1 cellular context compared by ENCODE assay signal in the genomic region with DNA sequence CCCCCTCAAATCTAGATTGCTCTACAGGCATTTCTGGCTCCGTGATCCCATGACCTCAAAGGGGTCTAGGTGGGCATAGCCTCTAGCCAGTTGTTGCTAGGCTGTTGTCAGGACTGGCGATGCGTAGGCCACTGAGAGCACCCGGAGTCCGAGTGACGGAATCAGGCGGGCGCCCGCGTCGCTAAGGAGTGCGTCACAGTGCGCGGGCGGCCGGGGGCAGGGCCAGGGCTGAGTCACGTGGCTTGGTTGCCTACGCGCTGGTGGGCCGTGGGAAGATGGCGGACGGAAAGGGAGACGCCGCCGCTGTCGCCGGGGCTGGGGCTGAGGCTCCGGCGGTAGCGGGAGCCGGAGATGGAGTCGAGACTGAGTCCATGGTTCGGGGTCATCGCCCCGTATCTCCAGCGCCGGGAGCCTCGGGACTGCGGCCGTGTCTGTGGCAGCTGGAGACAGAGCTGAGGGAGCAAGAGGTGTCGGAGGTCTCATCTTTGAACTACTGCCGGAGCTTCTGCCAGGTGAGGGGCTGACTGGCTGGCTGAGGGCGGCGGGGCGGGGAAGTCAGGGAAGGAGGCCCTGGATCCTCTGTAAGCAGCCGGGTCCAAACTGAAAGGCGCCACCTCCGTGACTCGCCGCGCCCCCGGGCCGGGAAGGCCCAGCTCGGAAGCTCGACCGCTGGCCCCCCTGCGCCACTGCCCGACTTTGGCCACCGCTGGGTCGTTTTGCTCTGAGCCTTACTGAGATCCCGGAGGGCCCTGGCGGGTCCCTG.
TF ChIP-seq lines count a peak whose summit lies in the region.

A gene with protein sequence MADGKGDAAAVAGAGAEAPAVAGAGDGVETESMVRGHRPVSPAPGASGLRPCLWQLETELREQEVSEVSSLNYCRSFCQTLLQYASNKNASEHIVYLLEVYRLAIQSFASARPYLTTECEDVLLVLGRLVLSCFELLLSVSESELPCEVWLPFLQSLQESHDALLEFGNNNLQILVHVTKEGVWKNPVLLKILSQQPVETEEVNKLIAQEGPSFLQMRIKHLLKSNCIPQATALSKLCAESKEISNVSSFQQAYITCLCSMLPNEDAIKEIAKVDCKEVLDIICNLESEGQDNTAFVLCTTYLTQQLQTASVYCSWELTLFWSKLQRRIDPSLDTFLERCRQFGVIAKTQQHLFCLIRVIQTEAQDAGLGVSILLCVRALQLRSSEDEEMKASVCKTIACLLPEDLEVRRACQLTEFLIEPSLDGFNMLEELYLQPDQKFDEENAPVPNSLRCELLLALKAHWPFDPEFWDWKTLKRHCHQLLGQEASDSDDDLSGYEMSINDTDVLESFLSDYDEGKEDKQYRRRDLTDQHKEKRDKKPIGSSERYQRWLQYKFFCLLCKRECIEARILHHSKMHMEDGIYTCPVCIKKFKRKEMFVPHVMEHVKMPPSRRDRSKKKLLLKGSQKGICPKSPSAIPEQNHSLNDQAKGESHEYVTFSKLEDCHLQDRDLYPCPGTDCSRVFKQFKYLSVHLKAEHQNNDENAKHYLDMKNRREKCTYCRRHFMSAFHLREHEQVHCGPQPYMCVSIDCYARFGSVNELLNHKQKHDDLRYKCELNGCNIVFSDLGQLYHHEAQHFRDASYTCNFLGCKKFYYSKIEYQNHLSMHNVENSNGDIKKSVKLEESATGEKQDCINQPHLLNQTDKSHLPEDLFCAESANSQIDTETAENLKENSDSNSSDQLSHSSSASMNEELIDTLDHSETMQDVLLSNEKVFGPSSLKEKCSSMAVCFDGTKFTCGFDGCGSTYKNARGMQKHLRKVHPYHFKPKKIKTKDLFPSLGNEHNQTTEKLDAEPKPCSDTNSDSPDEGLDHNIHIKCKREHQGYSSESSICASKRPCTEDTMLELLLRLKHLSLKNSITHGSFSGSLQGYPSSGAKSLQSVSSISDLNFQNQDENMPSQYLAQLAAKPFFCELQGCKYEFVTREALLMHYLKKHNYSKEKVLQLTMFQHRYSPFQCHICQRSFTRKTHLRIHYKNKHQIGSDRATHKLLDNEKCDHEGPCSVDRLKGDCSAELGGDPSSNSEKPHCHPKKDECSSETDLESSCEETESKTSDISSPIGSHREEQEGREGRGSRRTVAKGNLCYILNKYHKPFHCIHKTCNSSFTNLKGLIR (N-terminal part only) (plus strand): TSS at position 263 of the 763 bp plus-strand sequence. CDS start 13 bp downstream, at position 276.

TF ChIP-seq in HepG2, 621 proteins besides CTCF, POLR2A, EP300 and RAD21 (continued from another document and continues in another):
- TF ChIP-seq, protein P1, sequence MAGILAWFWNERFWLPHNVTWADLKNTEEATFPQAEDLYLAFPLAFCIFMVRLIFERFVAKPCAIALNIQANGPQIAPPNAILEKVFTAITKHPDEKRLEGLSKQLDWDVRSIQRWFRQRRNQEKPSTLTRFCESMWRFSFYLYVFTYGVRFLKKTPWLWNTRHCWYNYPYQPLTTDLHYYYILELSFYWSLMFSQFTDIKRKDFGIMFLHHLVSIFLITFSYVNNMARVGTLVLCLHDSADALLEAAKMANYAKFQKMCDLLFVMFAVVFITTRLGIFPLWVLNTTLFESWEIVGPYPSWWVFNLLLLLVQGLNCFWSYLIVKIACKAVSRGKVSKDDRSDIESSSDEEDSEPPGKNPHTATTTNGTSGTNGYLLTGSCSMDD (CRISPR knock-in tag; IDR thresholded peaks at IDR 0.05), result no peak
- TF ChIP-seq FOXJ3 (CRISPR knock-in tag; IDR thresholded peaks at IDR 0.05; ENCODE audit: borderline replicate concordance) (peak; percentile 56; the same call in 1 of the 2 replicates), HOXA7 (CRISPR knock-in tag; IDR thresholded peaks at IDR 0.05) (no peak), SNAPC2 (CRISPR knock-in tag; IDR thresholded peaks at IDR 0.05) (peak; percentile 82; the same call in 1 of the 2 replicates), ZNF12 (CRISPR knock-in tag; IDR thresholded peaks at IDR 0.05) (0 out of 2 replicates have a peak, but pooled peaks have one; percentile 33), NFRKB (IDR thresholded peaks at IDR 0.05) (peak; percentile 38; the same call in 1 of the 2 replicates), SRSF4 (IDR thresholded peaks at IDR 0.05; ENCODE audit: low read depth, low read length, poor library complexity, severe bottlenecking) (no peak), SATB2 (CRISPR knock-in tag; IDR thresholded peaks at IDR 0.05) (no peak), MLLT10 (CRISPR knock-in tag; IDR thresholded peaks at IDR 0.05) (no peak), ZNF879 (CRISPR knock-in tag; IDR thresholded peaks at IDR 0.05) (no peak), NR1H2 (CRISPR knock-in tag; IDR thresholded peaks at IDR 0.05; ENCODE audit: borderline replicate concordance, low read depth) (no peak), NONO (IDR thresholded peaks at IDR 0.05) (no peak), NONO (CRISPR knock-in tag; conservative IDR thresholded peaks at IDR 0.05) (peak; percentile 96), SOX5 (CRISPR knock-in tag; IDR thresholded peaks at IDR 0.05; ENCODE audit: borderline replicate concordance) (no peak; the same call in 1 of the 2 replicates), ZNF674 (CRISPR knock-in tag; IDR thresholded peaks at IDR 0.05; ENCODE audit: low read depth) (no peak), ZMAT3 (CRISPR knock-in tag; conservative IDR thresholded peaks at IDR 0.05) (peak; percentile 60; the same call in 1 of the 2 replicates), MAF1 (CRISPR knock-in tag; IDR thresholded peaks at IDR 0.05; ENCODE audit: borderline replicate concordance) (peak; percentile 89; the same call in 1 of the 2 replicates), PRPF4 (IDR thresholded peaks at IDR 0.05; ENCODE audit: low read depth, low read length, poor library complexity, severe bottlenecking) (no peak), CENPT (CRISPR knock-in tag; IDR thresholded peaks at IDR 0.05; ENCODE audit: low read depth) (0 out of 2 replicates have a peak, but pooled peaks have one; percentile 69), TMF1 (CRISPR knock-in tag; IDR thresholded peaks at IDR 0.05; ENCODE audit: low read depth) (peak; percentile 56; the same call in 1 of the 2 replicates), PCBP2 (optimal IDR thresholded peaks at IDR 0.05; ENCODE audit: low read depth, low read length, poor library complexity, severe bottlenecking) (no peak), ZFP36L1 (CRISPR knock-in tag; IDR thresholded peaks at IDR 0.05) (no peak), SALL2 (CRISPR knock-in tag; IDR thresholded peaks at IDR 0.05) (peak; percentile 84), BCL6 (CRISPR knock-in tag; IDR thresholded peaks at IDR 0.05) (peak; percentile 52; the same call in 1 of the 2 replicates), JUNB (CRISPR knock-in tag; IDR thresholded peaks at IDR 0.05; ENCODE audit: borderline replicate concordance) (no peak), HNRNPK (IDR thresholded peaks at IDR 0.05; ENCODE audit: low read depth, low read length, poor library complexity, severe bottlenecking) (peak; percentile 50), ZNF781 (CRISPR knock-in tag; IDR thresholded peaks at IDR 0.05; ENCODE audit: borderline replicate concordance, not compliant biosample characterization) (peak; percentile 85), ISL2 (CRISPR knock-in tag; IDR thresholded peaks at IDR 0.05) (peak; percentile 75; the same call in 1 of the 2 replicates), ZSCAN30 (CRISPR knock-in tag; IDR thresholded peaks at IDR 0.05) (no peak; the same call in 1 of the 2 replicates), ZNF749 (CRISPR knock-in tag; IDR thresholded peaks at IDR 0.05; ENCODE audit: borderline replicate concordance) (peak; percentile 90; the same call in 1 of the 2 replicates)
- TF ChIP-seq, protein P2, sequence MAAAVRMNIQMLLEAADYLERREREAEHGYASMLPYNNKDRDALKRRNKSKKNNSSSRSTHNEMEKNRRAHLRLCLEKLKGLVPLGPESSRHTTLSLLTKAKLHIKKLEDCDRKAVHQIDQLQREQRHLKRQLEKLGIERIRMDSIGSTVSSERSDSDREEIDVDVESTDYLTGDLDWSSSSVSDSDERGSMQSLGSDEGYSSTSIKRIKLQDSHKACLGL (CRISPR knock-in tag; IDR thresholded peaks at IDR 0.05), result peak; percentile 84
- TF ChIP-seq, protein P3, sequence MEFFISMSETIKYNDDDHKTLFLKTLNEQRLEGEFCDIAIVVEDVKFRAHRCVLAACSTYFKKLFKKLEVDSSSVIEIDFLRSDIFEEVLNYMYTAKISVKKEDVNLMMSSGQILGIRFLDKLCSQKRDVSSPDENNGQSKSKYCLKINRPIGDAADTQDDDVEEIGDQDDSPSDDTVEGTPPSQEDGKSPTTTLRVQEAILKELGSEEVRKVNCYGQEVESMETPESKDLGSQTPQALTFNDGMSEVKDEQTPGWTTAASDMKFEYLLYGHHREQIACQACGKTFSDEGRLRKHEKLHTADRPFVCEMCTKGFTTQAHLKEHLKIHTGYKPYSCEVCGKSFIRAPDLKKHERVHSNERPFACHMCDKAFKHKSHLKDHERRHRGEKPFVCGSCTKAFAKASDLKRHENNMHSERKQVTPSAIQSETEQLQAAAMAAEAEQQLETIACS (CRISPR knock-in tag; IDR thresholded peaks at IDR 0.05), result no peak
- TF ChIP-seq, protein P4, sequence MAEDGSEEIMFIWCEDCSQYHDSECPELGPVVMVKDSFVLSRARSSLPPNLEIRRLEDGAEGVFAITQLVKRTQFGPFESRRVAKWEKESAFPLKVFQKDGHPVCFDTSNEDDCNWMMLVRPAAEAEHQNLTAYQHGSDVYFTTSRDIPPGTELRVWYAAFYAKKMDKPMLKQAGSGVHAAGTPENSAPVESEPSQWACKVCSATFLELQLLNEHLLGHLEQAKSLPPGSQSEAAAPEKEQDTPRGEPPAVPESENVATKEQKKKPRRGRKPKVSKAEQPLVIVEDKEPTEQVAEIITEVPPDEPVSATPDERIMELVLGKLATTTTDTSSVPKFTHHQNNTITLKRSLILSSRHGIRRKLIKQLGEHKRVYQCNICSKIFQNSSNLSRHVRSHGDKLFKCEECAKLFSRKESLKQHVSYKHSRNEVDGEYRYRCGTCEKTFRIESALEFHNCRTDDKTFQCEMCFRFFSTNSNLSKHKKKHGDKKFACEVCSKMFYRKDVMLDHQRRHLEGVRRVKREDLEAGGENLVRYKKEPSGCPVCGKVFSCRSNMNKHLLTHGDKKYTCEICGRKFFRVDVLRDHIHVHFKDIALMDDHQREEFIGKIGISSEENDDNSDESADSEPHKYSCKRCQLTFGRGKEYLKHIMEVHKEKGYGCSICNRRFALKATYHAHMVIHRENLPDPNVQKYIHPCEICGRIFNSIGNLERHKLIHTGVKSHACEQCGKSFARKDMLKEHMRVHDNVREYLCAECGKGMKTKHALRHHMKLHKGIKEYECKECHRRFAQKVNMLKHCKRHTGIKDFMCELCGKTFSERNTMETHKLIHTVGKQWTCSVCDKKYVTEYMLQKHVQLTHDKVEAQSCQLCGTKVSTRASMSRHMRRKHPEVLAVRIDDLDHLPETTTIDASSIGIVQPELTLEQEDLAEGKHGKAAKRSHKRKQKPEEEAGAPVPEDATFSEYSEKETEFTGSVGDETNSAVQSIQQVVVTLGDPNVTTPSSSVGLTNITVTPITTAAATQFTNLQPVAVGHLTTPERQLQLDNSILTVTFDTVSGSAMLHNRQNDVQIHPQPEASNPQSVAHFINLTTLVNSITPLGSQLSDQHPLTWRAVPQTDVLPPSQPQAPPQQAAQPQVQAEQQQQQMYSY (CRISPR knock-in tag; IDR thresholded peaks at IDR 0.05), result no peak
- TF ChIP-seq, protein P5, sequence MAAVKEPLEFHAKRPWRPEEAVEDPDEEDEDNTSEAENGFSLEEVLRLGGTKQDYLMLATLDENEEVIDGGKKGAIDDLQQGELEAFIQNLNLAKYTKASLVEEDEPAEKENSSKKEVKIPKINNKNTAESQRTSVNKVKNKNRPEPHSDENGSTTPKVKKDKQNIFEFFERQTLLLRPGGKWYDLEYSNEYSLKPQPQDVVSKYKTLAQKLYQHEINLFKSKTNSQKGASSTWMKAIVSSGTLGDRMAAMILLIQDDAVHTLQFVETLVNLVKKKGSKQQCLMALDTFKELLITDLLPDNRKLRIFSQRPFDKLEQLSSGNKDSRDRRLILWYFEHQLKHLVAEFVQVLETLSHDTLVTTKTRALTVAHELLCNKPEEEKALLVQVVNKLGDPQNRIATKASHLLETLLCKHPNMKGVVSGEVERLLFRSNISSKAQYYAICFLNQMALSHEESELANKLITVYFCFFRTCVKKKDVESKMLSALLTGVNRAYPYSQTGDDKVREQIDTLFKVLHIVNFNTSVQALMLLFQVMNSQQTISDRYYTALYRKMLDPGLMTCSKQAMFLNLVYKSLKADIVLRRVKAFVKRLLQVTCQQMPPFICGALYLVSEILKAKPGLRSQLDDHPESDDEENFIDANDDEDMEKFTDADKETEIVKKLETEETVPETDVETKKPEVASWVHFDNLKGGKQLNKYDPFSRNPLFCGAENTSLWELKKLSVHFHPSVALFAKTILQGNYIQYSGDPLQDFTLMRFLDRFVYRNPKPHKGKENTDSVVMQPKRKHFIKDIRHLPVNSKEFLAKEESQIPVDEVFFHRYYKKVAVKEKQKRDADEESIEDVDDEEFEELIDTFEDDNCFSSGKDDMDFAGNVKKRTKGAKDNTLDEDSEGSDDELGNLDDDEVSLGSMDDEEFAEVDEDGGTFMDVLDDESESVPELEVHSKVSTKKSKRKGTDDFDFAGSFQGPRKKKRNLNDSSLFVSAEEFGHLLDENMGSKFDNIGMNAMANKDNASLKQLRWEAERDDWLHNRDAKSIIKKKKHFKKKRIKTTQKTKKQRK (IDR thresholded peaks at IDR 0.05; ENCODE audit: low read length), result no peak
- TF ChIP-seq, protein P6, sequence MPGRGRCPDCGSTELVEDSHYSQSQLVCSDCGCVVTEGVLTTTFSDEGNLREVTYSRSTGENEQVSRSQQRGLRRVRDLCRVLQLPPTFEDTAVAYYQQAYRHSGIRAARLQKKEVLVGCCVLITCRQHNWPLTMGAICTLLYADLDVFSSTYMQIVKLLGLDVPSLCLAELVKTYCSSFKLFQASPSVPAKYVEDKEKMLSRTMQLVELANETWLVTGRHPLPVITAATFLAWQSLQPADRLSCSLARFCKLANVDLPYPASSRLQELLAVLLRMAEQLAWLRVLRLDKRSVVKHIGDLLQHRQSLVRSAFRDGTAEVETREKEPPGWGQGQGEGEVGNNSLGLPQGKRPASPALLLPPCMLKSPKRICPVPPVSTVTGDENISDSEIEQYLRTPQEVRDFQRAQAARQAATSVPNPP (CRISPR knock-in tag; IDR thresholded peaks at IDR 0.05), result no peak
- TF ChIP-seq, protein P7, sequence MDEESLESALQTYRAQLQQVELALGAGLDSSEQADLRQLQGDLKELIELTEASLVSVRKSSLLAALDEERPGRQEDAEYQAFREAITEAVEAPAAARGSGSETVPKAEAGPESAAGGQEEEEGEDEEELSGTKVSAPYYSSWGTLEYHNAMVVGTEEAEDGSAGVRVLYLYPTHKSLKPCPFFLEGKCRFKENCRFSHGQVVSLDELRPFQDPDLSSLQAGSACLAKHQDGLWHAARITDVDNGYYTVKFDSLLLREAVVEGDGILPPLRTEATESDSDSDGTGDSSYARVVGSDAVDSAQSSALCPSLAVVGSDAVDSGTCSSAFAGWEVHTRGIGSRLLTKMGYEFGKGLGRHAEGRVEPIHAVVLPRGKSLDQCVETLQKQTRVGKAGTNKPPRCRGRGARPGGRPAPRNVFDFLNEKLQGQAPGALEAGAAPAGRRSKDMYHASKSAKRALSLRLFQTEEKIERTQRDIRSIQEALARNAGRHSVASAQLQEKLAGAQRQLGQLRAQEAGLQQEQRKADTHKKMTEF (CRISPR knock-in tag; IDR thresholded peaks at IDR 0.05), result peak; percentile 83; the same call in 1 of the 2 replicates
